Comparison of ENCODE assay signal across 8 cellular contexts in genomic region chr2:200305797-200306718, GRCh38. TPM values are rescaled to one million over a fixed set of nuclear protein-coding genes. Genes with fewer than 3 reads are reported as not detected.
DNase-seq lines count a peak whose midpoint lies in the region; ATAC-seq and FAIRE-seq lines count a peak whose summit lies in the region.

Gene SPATS2L (plus strand): TSS chr2:200306693. CDS start chr2:200389245, 82,552 bp downstream.

- H3K36me3 Mint-ChIP-seq in IgD-negative memory B cell (peaks cover 2% of the 10 kb centered on the region), T-helper 17 cell (ENCODE audit: low read depth) (peaks cover 3% of the 10 kb centered on the region)

- no peak for FAIRE-seq in urothelium cell line (lab: Jason Lieb, UNC)

- no peaks in the 10 kb centered on the region for H3K9me3 Mint-ChIP-seq in IgD-negative memory B cell

- peaks cover 5 to 11% (median 9%) of the 10 kb centered on the region in 3 donors for H3K4me1 Mint-ChIP-seq in IgD-negative memory B cell
- peaks cover 10% of the 10 kb centered on the region for H3K4me1 Mint-ChIP-seq in T-helper 17 cell

- H3K27ac Mint-ChIP-seq in IgD-negative memory B cell, result peak within 1 kb of the TSS in 2 of 3 donors; percentile 2 to 21
- peak within 1 kb of the TSS; percentile 91 for H3K27ac Mint-ChIP-seq in T-helper 17 cell

- DNase-seq in DMS 273 treated with DMSO at 0.1 percent for 48 hours (lab: John Stamatoyannopoulos, UW) (peak; percentile 30), T-helper 17 cell (peak; percentile 7 to 29 (median 23)), amniotic stem cell (lab: John Stamatoyannopoulos, UW) (peak; percentile 48), left cardiac atrium (peak; percentile 85), posterior cingulate gyrus (peak; percentile 61 to 95 (median 74)), urothelium cell line (ENCODE audit: low spot score) (peak; percentile 76)

- ATAC-seq in GM21528 (IDR thresholded peaks at IDR 0.05; ENCODE audit: low FRiP score, unreplicated experiment), result peak; percentile 71
- ATAC-seq in T-helper 17 cell, result peak; percentile 70
- ATAC-seq in left cardiac atrium, result peak; percentile 83 to 89

- intact Hi-C loops in left cardiac atrium (cut with DNase I), result loop anchor here in 1 of 2 donors (5.0 to 10.0 kb wide), 2 partner anchors 159 to 319 kb away; no protein-coding TSS in a partner anchor
- intact Hi-C loops in posterior cingulate gyrus (cut with DNase I), result loop anchor here (2.0 to 10.0 kb wide), 4 partner anchors 71 to 399 kb away; no protein-coding TSS in a partner anchor

- H3K4me3 Mint-ChIP-seq in IgD-negative memory B cell (peak within 1 kb of the TSS; percentile 82 to 90 (median 87)), T-helper 17 cell (peak within 1 kb of the TSS; percentile 98)

- peaks cover 33% of the 10 kb centered on the region for H3K27me3 Mint-ChIP-seq in IgD-negative memory B cell
- H3K27me3 Mint-ChIP-seq in T-helper 17 cell, result peaks cover 6% of the 10 kb centered on the region

- no peaks in the 10 kb centered on the region for H3K9me3 ChIP-seq in T-helper 17 cell (ENCODE audit: control insufficient read depth, low read length, poor library complexity, severe bottlenecking)

RNA-seq across cellular contexts. Expression of gene SPATS2L, which starts in this region (rescaled TPM):
- polyA plus RNA-seq in IgD-negative memory B cell, result 0.50 TPM
- total RNA-seq in T-helper 17 cell (1 to 10 TPM; 3.1 to 7.0 TPM), left cardiac atrium (100 to 1,000 TPM in 1 of 2 donors, 10 to 100 TPM in 1; 95.7 to 117 TPM)

Comparison
In these comparisons a context has a peak if more than half of its experiments do, and no peak if none do; other contexts are left out.
1. Peak in every context shown above with its lines: DNase-seq and ATAC-seq.
2. RNA of gene SPATS2L (total RNA-seq): 95.7 to 117 TPM in left cardiac atrium; 3.1 to 7.0 TPM in T-helper 17 cell; every median in the first group is over 10 times any median in the second.
3. DNase-seq: peak in every context shown above with its lines; median percentile 85 in left cardiac atrium; 76 in urothelium cell line; 74 in posterior cingulate gyrus; 48 in amniotic stem cell; 30 in DMS 273 treated with DMSO at 0.1 percent for 48 hours; 23 in T-helper 17 cell.